Comparison of ENCODE assay signal across 8 cellular contexts in genomic region chr1:16498047-16498446, GRCh38. TPM values are rescaled to one million over a fixed set of nuclear protein-coding genes. Genes with fewer than 3 reads are reported as not detected.
A peak's percentile ranks its signal among the peaks of the same experiment; 100 is the strongest.
DNase-seq lines count a peak whose midpoint lies in the region; TF ChIP-seq lines count a peak whose summit lies in the region.
"Not testable (repeated sequence)": the region's sequence is repeated elsewhere in the genome, so short reads cannot be mapped to it uniquely, and the experiment has no call there.

No MANE protein-coding gene starts in this region.

- not testable (repeated sequence) for DNase-seq in AG09309 (ENCODE audit: low read depth); SK-N-SH; activated naive CD8-positive, alpha-beta T cell treated with anti-CD3 and anti-CD28 coated beads for 36 hours; hepatocyte (ENCODE audit: low spot score)

- CTCF ChIA-PET in SK-N-SH (lab: Yijun Ruan, JAX): interaction anchor here (2.0 kb wide), 1 partner anchor 58 kb away, joined by 6 read pairs; the partner anchor contains the start of gene NECAP2

- TF ChIP-seq RAD21 in SK-N-SH (IDR thresholded peaks at IDR 0.05; ENCODE audit: low read length); neural cell (conservative IDR thresholded peaks at IDR 0.05): not testable (repeated sequence)

- POLR2A ChIA-PET in SK-N-SH (lab: Yijun Ruan, JAX): not testable (repeated sequence)

- peak overlapping the region; percentile 77 for H3K4me3 Mint-ChIP-seq in activated naive CD8-positive, alpha-beta T cell treated with anti-CD3 and anti-CD28 coated beads for 36 hours
- peak overlapping the region; percentile 76 for H3K4me3 Mint-ChIP-seq in stimulated activated naive CD8-positive, alpha-beta T cell treated with anti-CD3 and anti-CD28 coated beads, Interleukin-15, Interleukin-2, amounts not matched to agents 100 ng/mL and 50 ng/mL, for 24 hours

- not testable (repeated sequence) for H3K36me3 ChIP-seq in HUES48 (ENCODE audit: control insufficient read depth, insufficient read depth, low read length); SK-N-SH (replicated peaks in 1 of 2; ENCODE audit: control insufficient read depth in 1 of 2, insufficient read depth in 2 of 2, low read length in 1 of 2); ectodermal cell (ENCODE audit: control insufficient read depth, insufficient read depth, low read length); hepatocyte (replicated peaks; ENCODE audit: insufficient read depth, low read depth); neural cell (ENCODE audit: insufficient read depth, low read length)

- H3K79me2 ChIP-seq in SK-N-SH (ENCODE audit: insufficient read depth): peaks cover 46% of the 10 kb centered on the region
- H3K79me2 ChIP-seq in hepatocyte: peaks cover 15% of the 10 kb centered on the region
- not testable (repeated sequence) for H3K79me2 ChIP-seq in neural cell (replicated peaks; ENCODE audit: insufficient read depth, low read length)

- H3F3A ChIP-seq in SK-N-SH (replicated peaks; ENCODE audit: insufficient read depth); neural cell (ENCODE audit: insufficient read depth, low read length, poor library complexity, severe bottlenecking): not testable (repeated sequence)

- not testable (repeated sequence) for H3K27ac Mint-ChIP-seq in activated naive CD8-positive, alpha-beta T cell treated with anti-CD3 and anti-CD28 coated beads for 36 hours
- H3K27ac Mint-ChIP-seq in stimulated activated naive CD8-positive, alpha-beta T cell treated with anti-CD3 and anti-CD28 coated beads, Interleukin-15, Interleukin-2, amounts not matched to agents 100 ng/mL and 50 ng/mL, for 24 hours: peak overlapping the region; percentile 74

- TF ChIP-seq EP300 in SK-N-SH (IDR thresholded peaks at IDR 0.05; ENCODE audit: borderline replicate concordance in 1 of 2, low read depth in 1 of 2, low read length in 1 of 2); neural cell (conservative IDR thresholded peaks at IDR 0.05; ENCODE audit: poor library complexity, severe bottlenecking): not testable (repeated sequence)

- TF ChIP-seq CTCF in AG09309 (IDR thresholded peaks at IDR 0.05; ENCODE audit: control insufficient read depth, insufficient read depth, low read depth, low read length, missing control alignments); SK-N-SH (IDR thresholded peaks at IDR 0.05); hepatocyte (IDR thresholded peaks at IDR 0.05; ENCODE audit: poor library complexity); neural cell (IDR thresholded peaks at IDR 0.05; ENCODE audit: poor library complexity, severe bottlenecking): not testable (repeated sequence)

- not testable (repeated sequence) for H2AFZ ChIP-seq in SK-N-SH (ENCODE audit: low read depth); neural cell (ENCODE audit: low read depth, low read length)
- peak overlapping the region; percentile 78 for H2AFZ ChIP-seq in hepatocyte

- not testable (repeated sequence) for H4K20me1 ChIP-seq in SK-N-SH (ENCODE audit: insufficient read depth); hepatocyte (ENCODE audit: insufficient read depth, poor library complexity, severe bottlenecking); neural cell (ENCODE audit: insufficient read depth)

- not testable (repeated sequence) for H3K27me3 ChIP-seq in HUES48 (ENCODE audit: control insufficient read depth, insufficient read depth, low read length); SK-N-SH (ENCODE audit: insufficient read depth); ectodermal cell (ENCODE audit: control insufficient read depth, insufficient read depth, low read length, poor library complexity, severe bottlenecking); hepatocyte; neural cell (ENCODE audit: insufficient read depth, low read depth, low read length)

- H3K9me3 ChIP-seq in HUES48 (ENCODE audit: control insufficient read depth, insufficient read depth, low read length); SK-N-SH; ectodermal cell (ENCODE audit: control insufficient read depth, low read length); hepatocyte (ENCODE audit: low read depth); neural cell (ENCODE audit: low read length): not testable (repeated sequence)

- WGBS in SK-N-SH (ENCODE audit: low lambda C conversion rate): 29% methylated on average over 9 of the region's 10 CpGs
- WGBS in ectodermal cell, 2 experiments: 28 to 30% methylated on average over 10 of the region's 10 CpGs
- 79% methylated on average over 3 of the region's 10 CpGs for WGBS in hepatocyte (ENCODE audit: low lambda C conversion rate, missing lambda C conversion rate)

- H3K4me1 Mint-ChIP-seq in activated naive CD8-positive, alpha-beta T cell treated with anti-CD3 and anti-CD28 coated beads for 36 hours: peaks cover 12% of the 10 kb centered on the region
- peaks cover 15% of the 10 kb centered on the region for H3K4me1 Mint-ChIP-seq in stimulated activated naive CD8-positive, alpha-beta T cell treated with anti-CD3 and anti-CD28 coated beads, Interleukin-15, Interleukin-2, amounts not matched to agents 100 ng/mL and 50 ng/mL, for 24 hours (ENCODE audit: low read depth)

- H3K36me3 Mint-ChIP-seq in activated naive CD8-positive, alpha-beta T cell treated with anti-CD3 and anti-CD28 coated beads for 36 hours; stimulated activated naive CD8-positive, alpha-beta T cell treated with anti-CD3 and anti-CD28 coated beads, Interleukin-15, Interleukin-2, amounts not matched to agents 100 ng/mL and 50 ng/mL, for 24 hours (ENCODE audit: low read depth): not testable (repeated sequence)

- not testable (repeated sequence) for H3K27ac ChIP-seq in HUES48 (ENCODE audit: low read depth, low read length); SK-N-SH (ENCODE audit: low read depth in 2 of 2, low read length in 1 of 2); ectodermal cell (ENCODE audit: insufficient read depth, low read depth, low read length, poor library complexity, severe bottlenecking); neural cell (ENCODE audit: low read length)
- peak overlapping the region; percentile 97 for H3K27ac ChIP-seq in hepatocyte

- not testable (repeated sequence) for H3K9ac ChIP-seq in HUES48 (ENCODE audit: low read depth, low read length)
- peak overlapping the region; percentile 85 for H3K9ac ChIP-seq in SK-N-SH
- H3K9ac ChIP-seq in neural cell (ENCODE audit: low read length): peak overlapping the region; percentile 90

- not testable (repeated sequence) for H3K4me1 ChIP-seq in HUES48 (ENCODE audit: control insufficient read depth, insufficient read depth, low read length); SK-N-SH (ENCODE audit: control insufficient read depth in 1 of 2, insufficient read depth in 2 of 2, low read depth in 1 of 2, low read length in 1 of 2); ectodermal cell (ENCODE audit: control insufficient read depth, insufficient read depth, low read length); hepatocyte (ENCODE audit: insufficient read depth)

- not testable (repeated sequence) for H3K9me2 ChIP-seq in SK-N-SH; hepatocyte (replicated peaks; ENCODE audit: insufficient read depth); neural cell (ENCODE audit: insufficient read depth, low read length)

- H3K4me2 ChIP-seq in SK-N-SH (peak overlapping the region; percentile 93), hepatocyte (peak overlapping the region; percentile 96)
- H3K4me2 ChIP-seq in neural cell (ENCODE audit: low read length): not testable (repeated sequence)

- H3K4me3 ChIP-seq in AG09309 (ENCODE audit: control insufficient read depth, low read depth, low read length): peak overlapping the region; percentile 77
- peak overlapping the region; percentile 78 for H3K4me3 ChIP-seq in HUES48 (ENCODE audit: low read depth, low read length)
- H3K4me3 ChIP-seq in SK-N-SH (ENCODE audit: low read depth in 2 of 2, low read length in 1 of 2): peak overlapping the region; percentile 80 to 86
- peak overlapping the region; percentile 60 for H3K4me3 ChIP-seq in ectodermal cell (ENCODE audit: insufficient read depth, low read depth, low read length)
- peak overlapping the region; percentile 87 for H3K4me3 ChIP-seq in hepatocyte
- H3K4me3 ChIP-seq in neural cell (ENCODE audit: low read length): peak overlapping the region; percentile 80

- H3K27me3 Mint-ChIP-seq in activated naive CD8-positive, alpha-beta T cell treated with anti-CD3 and anti-CD28 coated beads for 36 hours; stimulated activated naive CD8-positive, alpha-beta T cell treated with anti-CD3 and anti-CD28 coated beads, Interleukin-15, Interleukin-2, amounts not matched to agents 100 ng/mL and 50 ng/mL, for 24 hours: not testable (repeated sequence)

- H3K9me3 Mint-ChIP-seq in activated naive CD8-positive, alpha-beta T cell treated with anti-CD3 and anti-CD28 coated beads for 36 hours; stimulated activated naive CD8-positive, alpha-beta T cell treated with anti-CD3 and anti-CD28 coated beads, Interleukin-15, Interleukin-2, amounts not matched to agents 100 ng/mL and 50 ng/mL, for 24 hours: not testable (repeated sequence)

RNA-seq across cellular contexts. Expression of gene RNU1-1, which starts 16.0 kb away (rescaled TPM):
- polyA plus RNA-seq in SK-N-SH (2012; rRNA removed) (not detected in 2 replicates), hepatocyte (not detected in 2 replicates), neural cell (under 0.01 TPM in 1 of 2 replicates, not detected in the other)
- not detected in 2 replicates for polyA plus RNA-seq in SK-N-SH (2012; cell fraction: cytosol; rRNA removed)
- not detected in 2 replicates for polyA plus RNA-seq in SK-N-SH (2012; cell fraction: nucleus; rRNA removed)
- 100 to 1,000 TPM; 874 to 961 TPM for total RNA-seq in activated naive CD8-positive, alpha-beta T cell treated with anti-CD3 and anti-CD28 coated beads for 36 hours
- 2,448 TPM for polyA plus RNA-seq in ectodermal cell (2013, experiment 1 of 4)
- 3,281 TPM for polyA plus RNA-seq in ectodermal cell (2013, experiment 2 of 4)
- polyA plus RNA-seq in ectodermal cell (2013, experiment 3 of 4): 16,052 TPM
- polyA plus RNA-seq in ectodermal cell (2013, experiment 4 of 4): 9,026 TPM
- under 0.01 TPM in 2 replicates for total RNA-seq in hepatocyte
- polyA minus RNA-seq in neural cell: under 0.01 TPM in 2 replicates

RNA-seq across cellular contexts. Expression of gene NECAP2, which starts 57.5 kb away (rescaled TPM):
- polyA plus RNA-seq in SK-N-SH (2012; rRNA removed) (100.0 and 116 TPM in 2 replicates), hepatocyte (48.9 and 58.0 TPM in 2 replicates), neural cell (69.3 and 80.2 TPM in 2 replicates)
- polyA plus RNA-seq in SK-N-SH (2012; cell fraction: cytosol; rRNA removed): 87.0 and 99.7 TPM in 2 replicates
- polyA plus RNA-seq in SK-N-SH (2012; cell fraction: nucleus; rRNA removed): 84.0 and 90.1 TPM in 2 replicates
- 10 to 100 TPM; 52.5 to 54.9 TPM for total RNA-seq in activated naive CD8-positive, alpha-beta T cell treated with anti-CD3 and anti-CD28 coated beads for 36 hours
- polyA plus RNA-seq in ectodermal cell (2013, experiment 1 of 4): 43.9 TPM
- 46.2 TPM for polyA plus RNA-seq in ectodermal cell (2013, experiment 2 of 4)
- polyA plus RNA-seq in ectodermal cell (2013, experiment 3 of 4): 36.0 TPM
- polyA plus RNA-seq in ectodermal cell (2013, experiment 4 of 4): 41.1 TPM
- total RNA-seq in hepatocyte: 51.8 and 55.2 TPM in 2 replicates
- polyA minus RNA-seq in neural cell: 18.6 and 27.5 TPM in 2 replicates
